Comparison of ENCODE assay signal across 7 cellular contexts in the genomic region with DNA sequence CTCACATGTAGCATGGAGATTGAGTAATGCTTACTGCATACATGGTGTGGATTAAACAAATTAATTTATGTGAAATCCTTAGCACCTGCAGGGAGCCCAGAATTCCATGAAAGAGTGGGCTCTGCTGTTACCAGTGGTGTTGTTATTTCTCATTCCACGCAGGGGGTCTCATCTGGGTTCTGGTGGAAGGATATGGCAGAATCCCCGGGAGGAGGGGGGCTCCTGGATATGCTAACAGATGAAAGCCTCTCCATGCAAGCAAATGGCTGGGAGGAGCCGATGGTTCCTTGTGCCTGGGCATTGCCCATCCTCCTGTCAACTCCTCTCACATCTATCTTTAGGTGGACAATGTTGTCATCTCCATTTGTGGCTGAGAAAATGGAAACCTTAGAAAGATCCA.
"Had no signal": no experiment of that assay in that cellular context is flagged by ENCODE, and none has a peak within 500 bp of the region (broad histone marks: within the 10 kb centered on the region; RNA-seq: fewer than 3 reads in every experiment).

No MANE protein-coding gene starts in this region.

- H3K9ac ChIP-seq: GM23248 had no signal

- H3K4me2 ChIP-seq: GM23338 had no signal

- H3K4me3 ChIP-seq: GM23248, GM23338, HAP-1 had no signal

- H3K4me1 ChIP-seq: HAP-1 had no signal

- H3K4me3 Mint-ChIP-seq: GM23338, H9, HFFc6 had no signal

- H3K36me3 ChIP-seq: HAP-1 had no signal

- H3K9me3 ChIP-seq: HAP-1 had no signal

- DNase-seq: GM23248, GOT3, H7, H9, HFFc6 had no signal

- H3K27ac ChIP-seq: GM23248 had no signal

- H3K4me1 Mint-ChIP-seq: H9 had no signal

- H2AFZ ChIP-seq: GM23248, GM23338 had no signal

- H3K9me3 Mint-ChIP-seq: HFFc6 had no signal

- H3K27ac Mint-ChIP-seq: GM23338, H9, HFFc6 had no signal
